16 cellular contexts compared by ENCODE assay signal in the genomic region with DNA sequence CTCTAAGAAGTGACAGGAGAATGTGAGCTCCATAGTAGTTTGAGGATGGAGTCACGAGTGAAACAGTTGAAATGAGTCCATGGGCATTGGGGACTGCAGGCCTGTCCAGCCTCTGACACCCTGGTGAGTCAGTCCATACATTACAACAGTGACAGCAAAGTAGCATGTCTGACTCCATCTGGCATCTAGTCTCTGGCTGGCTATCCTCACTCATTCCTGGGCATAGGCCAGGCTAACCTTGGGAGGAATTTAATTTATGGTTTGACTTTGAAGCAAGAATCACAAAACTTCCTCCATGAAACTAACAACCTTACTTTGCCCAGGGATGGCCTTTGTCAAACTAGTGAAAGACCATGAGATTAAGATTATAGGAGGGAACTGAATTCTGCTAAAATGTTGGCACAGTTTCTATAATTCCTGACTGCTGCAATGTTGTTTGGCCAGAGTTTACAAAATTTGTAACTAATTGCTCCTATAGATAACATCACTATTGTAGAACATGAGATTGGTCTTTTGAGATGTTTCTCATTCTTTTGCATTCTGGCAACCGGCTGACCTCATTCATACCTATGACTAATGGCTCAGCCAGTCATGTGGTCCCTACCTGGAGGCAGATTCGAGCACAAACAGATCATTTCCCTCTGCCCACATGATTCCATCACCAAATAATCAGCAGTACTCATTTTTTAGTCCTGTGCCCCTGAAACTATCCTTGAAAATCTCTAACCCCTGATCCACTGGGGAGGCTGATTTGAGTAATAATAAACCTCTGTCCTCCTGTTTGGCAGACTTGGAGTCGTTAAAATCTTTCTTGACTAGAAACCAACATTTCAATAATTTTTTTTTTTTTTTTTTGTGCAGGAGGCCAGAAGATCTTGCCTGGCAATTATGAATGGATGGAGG. TPM values are rescaled to one million over a fixed set of nuclear protein-coding genes. Genes with fewer than 3 reads are reported as not detected.
A peak's percentile ranks its signal among the peaks of the same experiment; 100 is the strongest.
DNase-seq lines count a peak whose midpoint lies in the region; ATAC-seq, FAIRE-seq and TF ChIP-seq lines count a peak whose summit lies in the region.
"Not testable (repeated sequence)": the region's sequence is repeated elsewhere in the genome, so short reads cannot be mapped to it uniquely, and the experiment has no call there.
"Had no signal": no experiment of that assay in that cellular context is flagged by ENCODE, and none has a peak within 500 bp of the region (broad histone marks: within the 10 kb centered on the region; RNA-seq: fewer than 3 reads in every experiment).

No MANE protein-coding gene starts in this region.

- H3K4me2 ChIP-seq in astrocyte (ENCODE audit: low read length), result peak overlapping the region; percentile 67

- peak; percentile 75 for DNase-seq in AG04449 (ENCODE audit: low read depth, low spot score)
- peak; percentile 94 for DNase-seq in EL
- DNase-seq in HK-2 (ENCODE audit: unreplicated experiment), result peak; percentile 58
- DNase-seq in RPMI7951 (ENCODE audit: low read depth), result peak; percentile 93
- peak; percentile 90 for DNase-seq in astrocyte (ENCODE audit: low read depth)
- peak; percentile 15 for DNase-seq in epidermal melanocyte (ENCODE audit: insufficient read length, low spot score)
- DNase-seq in foreskin keratinocyte, result peak; percentile 90 to 93
- peak; percentile 24 for DNase-seq in prostate gland (ENCODE audit: low spot score)

- not testable (repeated sequence) for H3K36me3 ChIP-seq in astrocyte (ENCODE audit: insufficient read depth, low read length); prostate gland

- H3K79me2 ChIP-seq in astrocyte (ENCODE audit: insufficient read depth, low read length), result not testable (repeated sequence)

- H3K27ac ChIP-seq in astrocyte (ENCODE audit: low read depth, low read length) (peak overlapping the region; percentile 93), foreskin keratinocyte (peak overlapping the region; percentile 93)
- H3K27ac ChIP-seq in prostate gland, result not testable (repeated sequence)

- peak overlapping the region; percentile 45 for H3K9ac ChIP-seq in astrocyte (ENCODE audit: low read length)

- TF ChIP-seq POLR2A in prostate gland (IDR thresholded peaks at IDR 0.05), result not testable (repeated sequence)

- H3K4me3 Mint-ChIP-seq in astrocyte (ENCODE audit: unreplicated experiment), result not testable (repeated sequence)

- not testable (repeated sequence) for H3K27me3 Mint-ChIP-seq in astrocyte (ENCODE audit: low read depth, unreplicated experiment)

- intact Hi-C loops in prostate gland (cut with DNase I), result not testable (repeated sequence)

- H3K4me1 ChIP-seq in astrocyte (ENCODE audit: insufficient read depth, low read length) (peaks cover 10% of the 10 kb centered on the region), foreskin keratinocyte (peaks cover 15% of the 10 kb centered on the region)
- H3K4me1 ChIP-seq in prostate gland (replicated peaks), result not testable (repeated sequence)

- not testable (repeated sequence) for H3K27me3 ChIP-seq in astrocyte (ENCODE audit: insufficient read depth, low read length); foreskin keratinocyte; prostate gland (replicated peaks; ENCODE audit: insufficient read depth)

- not testable (repeated sequence) for H3K4me3 ChIP-seq in AG04449 (ENCODE audit: low read depth, low read length); astrocyte (ENCODE audit: insufficient read depth, low read depth, low read length); prostate gland

- H2AFZ ChIP-seq in astrocyte (ENCODE audit: low read depth, low read length), result not testable (repeated sequence)

- H3K9me3 Mint-ChIP-seq in astrocyte (ENCODE audit: unreplicated experiment), result not testable (repeated sequence)

- CTCF ChIA-PET in AG04449 (lab: Yijun Ruan, JAX), result not testable (repeated sequence)

- not testable (repeated sequence) for H3K36me3 Mint-ChIP-seq in astrocyte (ENCODE audit: low read depth, unreplicated experiment)

- ATAC-seq in foreskin keratinocyte, result peak; percentile 77

- not testable (repeated sequence) for H3K4me1 Mint-ChIP-seq in astrocyte (ENCODE audit: low read depth, unreplicated experiment)

- peak overlapping the region; percentile 10 for H3K27ac Mint-ChIP-seq in astrocyte (ENCODE audit: unreplicated experiment)

- peak; percentile 97 for FAIRE-seq in astrocyte (lab: Jason Lieb, UNC)

- not testable (repeated sequence) for H4K20me1 ChIP-seq in astrocyte (ENCODE audit: insufficient read depth, low read length)

- H3K9me3 ChIP-seq in astrocyte (ENCODE audit: insufficient read depth, low read depth, low read length); prostate gland: not testable (repeated sequence)

- TF ChIP-seq CTCF in AG04449 (IDR thresholded peaks at IDR 0.05; ENCODE audit: insufficient read depth, low read length, missing control alignments); astrocyte (IDR thresholded peaks at IDR 0.05; ENCODE audit: insufficient read depth, low read depth, low read length); foreskin keratinocyte (conservative IDR thresholded peaks at IDR 0.05); prostate gland (IDR thresholded peaks at IDR 0.05): not testable (repeated sequence)

- POLR2A ChIA-PET in AG04449 (lab: Yijun Ruan, JAX), result not testable (repeated sequence)

- 28% methylated on average over 4 of the region's 4 CpGs for WGBS in prostate gland

RNA-seq across cellular contexts. Expression of gene PSG5, which starts 4.2 kb away (rescaled TPM):
- total RNA-seq in RPMI7951 (2014; rRNA removed; shearing (Covaris generic)), result 1.3 and 4.1 TPM in 2 replicates
- total RNA-seq in astrocyte (0.65 and 0.86 TPM in 2 replicates), foreskin keratinocyte (0.41 and 0.46 TPM in 2 replicates), prostate gland (not detected)
- polyA plus RNA-seq in foreskin keratinocyte, result 0.38 and 0.41 TPM in 2 replicates
- total RNA-seq: activated CD8-positive, alpha-beta T cell treated with anti-CD3 and anti-CD28 coated beads for 36 hours; chondrocyte; gastroesophageal sphincter; left colon; mesenteric fat pad; natural killer cell; sciatic nerve; temporal lobe had no signal

RNA-seq across cellular contexts. Expression of gene PSG4, which starts 23.3 kb away (rescaled TPM):
- 3.3 and 4.6 TPM in 2 replicates for total RNA-seq in RPMI7951 (2014; rRNA removed; shearing (Covaris generic))
- total RNA-seq in astrocyte, result 0.84 and 1.4 TPM in 2 replicates
- total RNA-seq in foreskin keratinocyte, result 5.7 and 10.1 TPM in 2 replicates
- polyA plus RNA-seq in foreskin keratinocyte, result 4.4 and 7.3 TPM in 2 replicates
- total RNA-seq in prostate gland, result 1 to 10 TPM in 1 of 2 donors, under 1 TPM in 1; 0.68 to 1.2 TPM
- total RNA-seq: activated CD8-positive, alpha-beta T cell treated with anti-CD3 and anti-CD28 coated beads for 36 hours; chondrocyte; left colon; mesenteric fat pad; natural killer cell; sciatic nerve; temporal lobe had no signal

Comparison
In these comparisons a context has a peak if more than half of its experiments do, and no peak if none do; other contexts are left out.
1. DNase-seq: peak in every context shown above with its lines; median percentile 94 in EL; 93 in RPMI7951; 92 in foreskin keratinocyte; 90 in astrocyte; 75 in AG04449; 58 in HK-2; 24 in prostate gland; 15 in epidermal melanocyte.